8 cellular contexts compared by ENCODE assay signal in the genomic region with DNA sequence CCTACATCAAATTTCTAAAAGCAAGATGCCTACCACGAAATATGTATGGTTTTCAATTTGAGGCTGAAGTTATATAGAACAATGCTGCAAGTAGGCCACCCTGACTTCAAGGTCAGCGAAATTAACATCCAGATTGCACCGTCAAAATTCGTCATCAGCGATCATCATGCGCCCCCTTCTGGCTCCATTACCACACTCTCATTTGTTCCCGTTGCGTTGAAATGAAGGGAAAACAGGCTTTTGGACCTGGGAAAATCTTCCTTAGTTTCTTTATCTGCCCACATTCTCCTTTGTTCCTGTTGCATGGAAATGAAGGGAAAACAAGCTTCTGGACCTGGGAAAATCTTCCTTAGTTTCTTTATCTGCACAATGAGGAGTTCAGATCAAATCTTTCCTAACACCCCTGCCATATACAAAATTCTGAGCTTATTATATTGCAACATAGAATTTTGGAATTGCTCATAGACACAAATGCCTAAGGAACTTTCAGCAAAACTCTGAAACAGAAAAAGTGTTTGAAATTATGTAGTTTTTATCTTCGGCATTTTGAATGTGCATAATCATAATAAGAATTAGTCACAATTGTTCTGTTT.
DNase-seq lines count a peak whose midpoint lies in the region; ATAC-seq and TF ChIP-seq lines count a peak whose summit lies in the region.

No MANE protein-coding gene starts in this region.

- H3K79me1 ChIP-seq in IMR-90 (ENCODE audit: low read depth in 1 of 2, low read length in 2 of 2), result no peaks in the 10 kb centered on the region

- no peak overlapping the region for H2AFZ ChIP-seq in IMR-90 (replicated peaks; ENCODE audit: low read length, poor library complexity)

- dilution Hi-C loops in IMR-90 (cut with HindIII; ENCODE audit: low sequenced_read_pairs, unreplicated experiment), result loop anchor here (25.0 kb wide), 1 partner anchor 734 kb away; a partner anchor contains a TSS

- TF ChIP-seq RAD21 in IMR-90 (IDR thresholded peaks at IDR 0.05; ENCODE audit: low read length), result peak; percentile 56

- TF ChIP-seq POLR2A in IMR-90 (IDR thresholded peaks at IDR 0.05; ENCODE audit: low read depth, low read length), result no peak

- no peak overlapping the region for H2BK120ac ChIP-seq in IMR-90 (ENCODE audit: low read depth, low read length)

- no peak overlapping the region for H2AK9ac ChIP-seq in IMR-90 (replicated peaks; ENCODE audit: low read depth, low read length, poor library complexity)

- H2BK20ac ChIP-seq in IMR-90 (ENCODE audit: low read depth, low read length), result no peak overlapping the region; the same call in 1 of the 2 replicates

- no TSS peak for BruUV-seq in IMR-90 (replicated peaks; lab: Mats Ljungman, UMichigan)

- H4K91ac ChIP-seq in IMR-90 (ENCODE audit: insufficient read depth, low read depth, low read length), result no peak overlapping the region

- peak; percentile 71 for TF ChIP-seq CTCF in CD8-positive, alpha-beta T cell (IDR thresholded peaks at IDR 0.05)
- TF ChIP-seq CTCF in IMR-90 (conservative IDR thresholded peaks at IDR 0.05; ENCODE audit: low read depth, low read length) (peak; percentile 57), colonic mucosa (IDR thresholded peaks at IDR 0.05) (peak; percentile 66)

- intact Hi-C loops in CD8-positive, alpha-beta T cell (cut with DNase I, micrococcal nuclease), result loop anchor here (1.0 to 10.0 kb wide), 8 partner anchors 98 to 664 kb away; a partner anchor contains a TSS
- intact Hi-C loops in IMR-90 (cut with micrococcal nuclease), result loop anchor here (10.0 kb wide), 1 partner anchor 246 kb away; no protein-coding TSS in a partner anchor
- intact Hi-C loops in activated CD4-positive, alpha-beta T cell treated with anti-CD3 and anti-CD28 coated beads for 36 hours (cut with DNase I, micrococcal nuclease), result loop anchor here (1.0 to 10.0 kb wide), 2 partner anchors 261 to 574 kb away; no protein-coding TSS in a partner anchor
- intact Hi-C loops in colonic mucosa (cut with DNase I), result loop anchor here (5.0 kb wide), 1 partner anchor 261 kb away; no protein-coding TSS in a partner anchor

- H4K5ac ChIP-seq in IMR-90 (ENCODE audit: low read depth, low read length), result no peak overlapping the region

- H3K4me1 ChIP-seq in CD8-positive, alpha-beta T cell (ENCODE audit: insufficient read depth, low read length), result no peaks in the 10 kb centered on the region
- H3K4me1 ChIP-seq in IMR-90 (ENCODE audit: control insufficient read depth, insufficient read depth, low read length) (no peaks in the 10 kb centered on the region), colonic mucosa (no peaks in the 10 kb centered on the region)

- no peak overlapping the region for H2BK5ac ChIP-seq in IMR-90 (ENCODE audit: low read depth, low read length, poor library complexity, severe bottlenecking)

- H3K9ac ChIP-seq in IMR-90 (ENCODE audit: low read depth, low read length) (no peak overlapping the region), colonic mucosa (ENCODE audit: low read depth in 2 of 2, low read length in 2 of 2) (no peak overlapping the region)

- in situ Hi-C loops in IMR-90 (cut with MboI; ENCODE audit: low sequenced_read_pairs), result no loop called here

- no peak overlapping the region for H3K18ac ChIP-seq in IMR-90 (ENCODE audit: low read depth, low read length)

- H3K4me1 Mint-ChIP-seq in CD8-positive, alpha-beta T cell (ENCODE audit: low read depth), result peaks cover 4% of the 10 kb centered on the region
- peaks cover 6% of the 10 kb centered on the region for H3K4me1 Mint-ChIP-seq in activated CD4-positive, alpha-beta T cell treated with anti-CD3 and anti-CD28 coated beads for 36 hours
- peaks cover 8% of the 10 kb centered on the region for H3K4me1 Mint-ChIP-seq in memory B cell

- peak; percentile 23 to 75 (median 58) for DNase-seq in CD8-positive, alpha-beta T cell
- DNase-seq in IMR-90, result peak; percentile 29
- DNase-seq in activated CD4-positive, alpha-beta T cell treated with anti-CD3 and anti-CD28 coated beads for 36 hours, result peak; percentile 80
- DNase-seq in colonic mucosa, result peak; percentile 62
- DNase-seq in memory B cell (ENCODE audit: low spot score in 2 of 2), result peak; percentile 9 to 22
- peak; percentile 19 to 35 for DNase-seq in stimulated activated CD8-positive, alpha-beta memory T cell treated with anti-CD3 and anti-CD28 coated beads, Interleukin-15, amount 100 ng/mL, for 48 hours (ENCODE audit: low read depth in 2 of 2)
- no peak for DNase-seq in hepatic stellate cell (ENCODE audit: low spot score)

- H3K9me3 Mint-ChIP-seq in CD8-positive, alpha-beta T cell, result no peaks in the 10 kb centered on the region
- no peaks in the 10 kb centered on the region for H3K9me3 Mint-ChIP-seq in activated CD4-positive, alpha-beta T cell treated with anti-CD3 and anti-CD28 coated beads for 36 hours (ENCODE audit: low read depth)
- no peaks in the 10 kb centered on the region for H3K9me3 Mint-ChIP-seq in memory B cell

- H2AK5ac ChIP-seq in IMR-90 (ENCODE audit: low read depth, low read length), result no peak overlapping the region

- H4K8ac ChIP-seq in IMR-90 (ENCODE audit: low read depth in 2 of 2, low read length in 2 of 2), result no peak overlapping the region

- H3K56ac ChIP-seq in IMR-90 (ENCODE audit: extremely low read depth, insufficient read depth, low read length), result no peak overlapping the region

- H3K36me3 Mint-ChIP-seq in CD8-positive, alpha-beta T cell, result no peaks in the 10 kb centered on the region
- no peaks in the 10 kb centered on the region for H3K36me3 Mint-ChIP-seq in activated CD4-positive, alpha-beta T cell treated with anti-CD3 and anti-CD28 coated beads for 36 hours (ENCODE audit: low read depth)
- H3K36me3 Mint-ChIP-seq in memory B cell, result no peaks in the 10 kb centered on the region

- POLR2A ChIA-PET in CD8-positive, alpha-beta T cell (lab: Charles Lee), result interaction anchor here (1.1 kb wide), 1 partner anchor 11 kb away, joined by 3 read pairs; no protein-coding TSS in a partner anchor
- POLR2A ChIA-PET in IMR-90 (lab: Charles Lee; ENCODE audit: unreplicated experiment), result no interaction called here
- POLR2A ChIA-PET in activated CD4-positive, alpha-beta T cell treated with anti-CD3 and anti-CD28 coated beads for 36 hours (lab: Charles Lee), result interaction anchor here (0.7 kb wide), 1 partner anchor 105 kb away, joined by 3 read pairs; no protein-coding TSS in a partner anchor

- H3K36me3 ChIP-seq in CD8-positive, alpha-beta T cell (ENCODE audit: insufficient read depth, low read length), result no peaks in the 10 kb centered on the region
- no peaks in the 10 kb centered on the region for H3K36me3 ChIP-seq in IMR-90 (ENCODE audit: control insufficient read depth, insufficient read depth, low read length)
- no peaks in the 10 kb centered on the region for H3K36me3 ChIP-seq in colonic mucosa

- CTCF ChIA-PET in CD8-positive, alpha-beta T cell (lab: Charles Lee), result interaction anchor here (0.5 to 4.8 kb wide), 45 partner anchors 9 to 738 kb away, joined by 3 to 65 read pairs (median 4); a partner anchor contains a TSS
- CTCF ChIA-PET in IMR-90 (lab: Yijun Ruan, JAX), result interaction anchor here (0.9 to 1.0 kb wide), 2 partner anchors 17 to 590 kb away, joined by 3 read pairs; no protein-coding TSS in a partner anchor
- CTCF ChIA-PET in activated CD4-positive, alpha-beta T cell treated with anti-CD3 and anti-CD28 coated beads for 36 hours (lab: Charles Lee), result interaction anchor here (0.7 to 8.4 kb wide), 31 partner anchors 9 to 489 kb away, joined by 3 to 65 read pairs (median 3); a partner anchor contains a TSS

- no peak overlapping the region for H3K27ac Mint-ChIP-seq in CD8-positive, alpha-beta T cell
- H3K27ac Mint-ChIP-seq in activated CD4-positive, alpha-beta T cell treated with anti-CD3 and anti-CD28 coated beads for 36 hours, result no peak overlapping the region
- H3K27ac Mint-ChIP-seq in memory B cell, result no peak overlapping the region

- H3K23ac ChIP-seq in IMR-90 (ENCODE audit: low read depth, low read length), result no peak overlapping the region

- WGBS in IMR-90 (ENCODE audit: extremely low coverage in 2 of 2, insufficient read length in 1 of 2), 2 experiments, result no CpG with 5 or more reads among the region's 9 CpGs

- H3K4me3 ChIP-seq in CD8-positive, alpha-beta T cell (ENCODE audit: low read depth, low read length), result no peak overlapping the region
- no peak overlapping the region for H3K4me3 ChIP-seq in IMR-90 (ENCODE audit: insufficient read depth, low read depth, low read length)
- H3K4me3 ChIP-seq in colonic mucosa, result no peak overlapping the region

- no peaks in the 10 kb centered on the region for H3K27me3 Mint-ChIP-seq in CD8-positive, alpha-beta T cell (ENCODE audit: low read depth)
- H3K27me3 Mint-ChIP-seq in activated CD4-positive, alpha-beta T cell treated with anti-CD3 and anti-CD28 coated beads for 36 hours, result no peaks in the 10 kb centered on the region
- peaks cover 10% of the 10 kb centered on the region for H3K27me3 Mint-ChIP-seq in memory B cell

- H3K14ac ChIP-seq in IMR-90 (replicated peaks; ENCODE audit: low read depth, low read length), result no peak overlapping the region

- H3K9me3 ChIP-seq in CD8-positive, alpha-beta T cell (ENCODE audit: low read length), result no peaks in the 10 kb centered on the region
- H3K9me3 ChIP-seq in IMR-90 (ENCODE audit: control insufficient read depth, insufficient read depth, low read length) (no peaks in the 10 kb centered on the region), colonic mucosa (no peaks in the 10 kb centered on the region)

- H3K4ac ChIP-seq in IMR-90 (ENCODE audit: low read depth, low read length), result no peak overlapping the region

- ATAC-seq in CD8-positive, alpha-beta T cell, result peak; percentile 52
- ATAC-seq in IMR-90 (ENCODE audit: low read depth), result peak; percentile 63; the same call in 1 of the 2 replicates
- peak; percentile 39 for ATAC-seq in activated CD4-positive, alpha-beta T cell treated with anti-CD3 and anti-CD28 coated beads for 36 hours
- no peak for ATAC-seq in memory B cell (ENCODE audit: low read depth)
- ATAC-seq in HG03520 (IDR thresholded peaks at IDR 0.05; ENCODE audit: unreplicated experiment), result no peak

- H3K4me3 Mint-ChIP-seq in CD8-positive, alpha-beta T cell, result no peak overlapping the region
- no peak overlapping the region for H3K4me3 Mint-ChIP-seq in activated CD4-positive, alpha-beta T cell treated with anti-CD3 and anti-CD28 coated beads for 36 hours
- no peak overlapping the region for H3K4me3 Mint-ChIP-seq in memory B cell

- H3K27me3 ChIP-seq in CD8-positive, alpha-beta T cell (ENCODE audit: insufficient read depth, low read length), result no peaks in the 10 kb centered on the region
- H3K27me3 ChIP-seq in IMR-90 (ENCODE audit: control insufficient read depth, insufficient read depth, low read length), result no peaks in the 10 kb centered on the region
- H3K27me3 ChIP-seq in colonic mucosa, result no peaks in the 10 kb centered on the region

- no peak overlapping the region for H3K4me2 ChIP-seq in IMR-90 (ENCODE audit: low read depth, low read length)

- H3K9me1 ChIP-seq in IMR-90 (ENCODE audit: insufficient read depth, low read length), result no peaks in the 10 kb centered on the region

- H2BK15ac ChIP-seq in IMR-90 (ENCODE audit: low read depth, low read length), result no peak overlapping the region

- no peak overlapping the region for H3K27ac ChIP-seq in CD8-positive, alpha-beta T cell (ENCODE audit: low read depth, low read length)
- H3K27ac ChIP-seq in IMR-90 (ENCODE audit: insufficient read depth, low read length) (no peak overlapping the region), colonic mucosa (no peak overlapping the region)

- no peaks in the 10 kb centered on the region for H4K20me1 ChIP-seq in IMR-90 (ENCODE audit: insufficient read depth, low read length)

TF ChIP-seq in IMR-90, 13 proteins besides CTCF, POLR2A, EP300 and RAD21 (continues in another document):
- peak; percentile 51 for TF ChIP-seq SMC3 (IDR thresholded peaks at IDR 0.05; ENCODE audit: low read depth, low read length)

Comparison
In these comparisons a context has a peak if more than half of its experiments do, and no peak if none do; other contexts are left out.
1. ATAC-seq: peak in CD8-positive, alpha-beta T cell (single experiment), IMR-90 (single experiment) and activated CD4-positive, alpha-beta T cell treated with anti-CD3 and anti-CD28 coated beads for 36 hours (single experiment); none in memory B cell (single experiment) and HG03520 (single experiment).
2. Peak in every context shown above with its lines, with median percentiles within 50 percentile points of each other: CTCF ChIP-seq.